8 cellular contexts compared by ENCODE assay signal in the genomic region with DNA sequence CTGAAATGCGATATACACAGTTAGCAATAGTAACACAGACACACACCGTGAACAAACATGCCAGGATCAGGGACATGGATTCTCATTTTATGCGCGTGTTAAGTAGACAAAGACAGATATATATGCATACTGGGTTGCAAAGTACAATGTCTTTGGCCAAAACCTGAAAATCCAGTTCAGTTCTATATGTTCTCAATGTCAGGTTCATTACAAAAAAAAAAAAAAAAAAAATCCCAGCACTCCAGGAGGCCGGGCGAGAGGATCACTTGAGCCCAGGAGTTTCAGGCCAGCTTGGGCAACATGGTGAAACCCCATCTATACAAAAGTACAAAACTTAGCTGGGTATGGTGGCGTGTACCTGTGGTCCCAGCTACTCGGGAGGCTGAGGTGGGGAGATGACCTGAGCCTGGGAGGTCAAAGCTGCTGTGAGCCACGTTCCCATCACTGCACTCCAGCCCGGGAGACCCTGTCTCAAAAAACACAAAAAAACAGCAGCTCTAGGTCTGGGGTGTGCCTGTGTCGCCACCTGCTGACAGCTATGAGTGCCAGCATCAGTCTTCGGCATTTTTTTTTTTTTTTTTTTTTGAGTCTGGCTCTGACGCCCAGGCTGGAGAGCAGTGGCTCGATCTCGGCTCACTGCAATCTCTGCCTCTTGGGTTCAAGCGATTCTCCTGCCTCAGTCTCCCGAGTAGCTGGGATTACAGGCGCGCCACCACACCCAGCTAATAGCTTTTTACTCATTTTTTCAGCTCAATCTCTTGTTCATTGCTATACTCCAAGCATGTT. TPM values are rescaled to one million over a fixed set of nuclear protein-coding genes. Genes with fewer than 3 reads are reported as not detected.
DNase-seq lines count a peak whose midpoint lies in the region; ATAC-seq and TF ChIP-seq lines count a peak whose summit lies in the region.

No MANE protein-coding gene starts in this region.

- H3K18ac ChIP-seq in IMR-90 (ENCODE audit: low read depth, low read length) (0 out of 2 replicates have a peak overlapping the region, but pooled peaks have one; percentile 25), trophoblast cell (ENCODE audit: low read length) (peak overlapping the region; percentile 49)

- peak overlapping the region; percentile 56; the same call in 1 of the 2 replicates for H3K27ac ChIP-seq in IMR-90 (ENCODE audit: insufficient read depth, low read length)
- H3K27ac ChIP-seq in PC-3 (ENCODE audit: low read length) = no peak overlapping the region
- H3K27ac ChIP-seq in trophoblast cell (ENCODE audit: low read depth, low read length) = no peak overlapping the region

- no peaks in the 10 kb centered on the region for H3F3A ChIP-seq in PC-3 (ENCODE audit: low read length, unreplicated experiment)

- intact Hi-C loops in Caco-2 (cut with micrococcal nuclease; ENCODE audit: unreplicated experiment) (loop anchor here (1.0 kb wide), 1 partner anchor 83 kb away; no protein-coding TSS in a partner anchor), IMR-90 (cut with micrococcal nuclease) (loop anchor here (1.0 kb wide), 2 partner anchors 52 to 83 kb away; partner anchors contain the start of gene SLC1A5), PC-3 (cut with micrococcal nuclease) (loop anchor here (2.0 kb wide), 1 partner anchor 84 kb away; no protein-coding TSS in a partner anchor)

- no peaks in the 10 kb centered on the region for H3K27me3 Mint-ChIP-seq in Caco-2 (ENCODE audit: insufficient read depth, unreplicated experiment)

- H3K27ac Mint-ChIP-seq in Caco-2 (ENCODE audit: unreplicated experiment) = peak overlapping the region; percentile 45

- no peak overlapping the region for H3K4me3 Mint-ChIP-seq in Caco-2 (ENCODE audit: unreplicated experiment)

- peaks cover 17% of the 10 kb centered on the region for H3K4me1 ChIP-seq in Caco-2
- H3K4me1 ChIP-seq in IMR-90 (ENCODE audit: control insufficient read depth, insufficient read depth, low read length) = peaks cover 7% of the 10 kb centered on the region
- no peaks in the 10 kb centered on the region for H3K4me1 ChIP-seq in PC-3 (ENCODE audit: insufficient read depth, low read length)
- H3K4me1 ChIP-seq in trophoblast cell (ENCODE audit: control insufficient read depth in 1 of 2, insufficient read depth in 2 of 2, low read length in 2 of 2) = peaks cover 20 to 26% of the 10 kb centered on the region in 2 experiments

- ATAC-seq in IMR-90 (ENCODE audit: low read depth) (peak; percentile 68), PC-3 (peak; percentile 33; the same call in 1 of the 2 replicates), GM18511 (IDR thresholded peaks at IDR 0.05; ENCODE audit: unreplicated experiment) (no peak), GM18867 (IDR thresholded peaks at IDR 0.05; ENCODE audit: unreplicated experiment) (no peak)

- peak; percentile 88 for TF ChIP-seq RAD21 in IMR-90 (IDR thresholded peaks at IDR 0.05; ENCODE audit: low read length)

- H3K56ac ChIP-seq in IMR-90 (ENCODE audit: extremely low read depth, insufficient read depth, low read length) = no peak overlapping the region

- H2AK9ac ChIP-seq in IMR-90 (replicated peaks; ENCODE audit: low read depth, low read length, poor library complexity) = peak overlapping the region; percentile 63

- H3K4me3 ChIP-seq in Caco-2 (ENCODE audit: low read depth, low read length) = no peak overlapping the region
- no peak overlapping the region for H3K4me3 ChIP-seq in IMR-90 (ENCODE audit: insufficient read depth, low read depth, low read length)
- no peak overlapping the region for H3K4me3 ChIP-seq in PC-3 (ENCODE audit: low read length)
- no peak overlapping the region for H3K4me3 ChIP-seq in trophoblast cell (ENCODE audit: low read depth, low read length)

- H3K79me2 ChIP-seq in PC-3 (ENCODE audit: low read length) (no peaks in the 10 kb centered on the region), trophoblast cell (ENCODE audit: control insufficient read depth, insufficient read depth, low read length, poor library complexity) (no peaks in the 10 kb centered on the region)

- H3K4me1 Mint-ChIP-seq in Caco-2 (ENCODE audit: low read depth, unreplicated experiment) = peaks cover 26% of the 10 kb centered on the region

- H4K20me1 ChIP-seq in IMR-90 (ENCODE audit: insufficient read depth, low read length) (peaks cover 25% of the 10 kb centered on the region), PC-3 (ENCODE audit: low read length) (no peaks in the 10 kb centered on the region)

- H4K5ac ChIP-seq in IMR-90 (ENCODE audit: low read depth, low read length) = no peak overlapping the region

- peak overlapping the region; percentile 47 for H2BK12ac ChIP-seq in trophoblast cell (ENCODE audit: low read length)

- WGBS in IMR-90 (ENCODE audit: extremely low coverage in 2 of 2, insufficient read length in 1 of 2), 2 experiments = 0% methylated on average over 2 of the region's 19 CpGs; no CpG with 5 or more reads in 1 of the 2 experiments
- WGBS in trophoblast cell (ENCODE audit: extremely low coverage, insufficient coverage, insufficient read length) = no CpG with 5 or more reads among the region's 19 CpGs

- H3K9me1 ChIP-seq in IMR-90 (ENCODE audit: insufficient read depth, low read length) = 0 out of 2 replicates have a peak, but pooled peaks cover 3% of the 10 kb centered on the region

- H3K79me1 ChIP-seq in IMR-90 (ENCODE audit: low read depth in 1 of 2, low read length in 2 of 2) (peaks cover 10 to 56% of the 10 kb centered on the region in 2 experiments), trophoblast cell (ENCODE audit: low read length) (peaks cover 17% of the 10 kb centered on the region)

- 0 out of 2 replicates have a peak overlapping the region, but pooled peaks have one; percentile 45 for H2BK20ac ChIP-seq in IMR-90 (ENCODE audit: low read depth, low read length)

- TF ChIP-seq CTCF in Caco-2 (IDR thresholded peaks at IDR 0.05; ENCODE audit: insufficient read depth in 1 of 2, low read depth in 1 of 2, low read length in 1 of 2, severe bottlenecking in 1 of 2, unreplicated experiment in 1 of 2) (peak; percentile 91 to 94), IMR-90 (conservative IDR thresholded peaks at IDR 0.05; ENCODE audit: low read depth, low read length) (peak; percentile 90), PC-3 (conservative IDR thresholded peaks at IDR 0.05; ENCODE audit: low read depth, low read length) (peak; percentile 78)

- H3K9ac ChIP-seq in IMR-90 (ENCODE audit: low read depth, low read length) (no peak overlapping the region), PC-3 (ENCODE audit: low read length) (no peak overlapping the region), trophoblast cell (ENCODE audit: low read length) (peak overlapping the region; percentile 20)

- DNase-seq in Caco-2 (peak; percentile 68 to 69), IMR-90 (peak; percentile 70), PC-3 (peak; percentile 51), glomerular visceral epithelial cell (ENCODE audit: extremely low spot score) (peak; percentile 67), trophoblast cell (peak in 1 of 2 donors; percentile 74)
- peak; percentile 84 for DNase-seq in activated effector memory CD4-positive, alpha-beta T cell treated with anti-CD3 and anti-CD28 coated beads, Interleukin-2, amount 50 U/mL, for 16 hours

- H2BK15ac ChIP-seq in IMR-90 (ENCODE audit: low read depth, low read length) = no peak overlapping the region

- no peak overlapping the region for H4K91ac ChIP-seq in IMR-90 (ENCODE audit: insufficient read depth, low read depth, low read length)
- no peak overlapping the region for H4K91ac ChIP-seq in trophoblast cell (ENCODE audit: low read depth, low read length)

- H3K27me3 ChIP-seq in Caco-2 (replicated peaks; ENCODE audit: control insufficient read depth, insufficient read depth, low read length) (no peaks in the 10 kb centered on the region), IMR-90 (ENCODE audit: control insufficient read depth, insufficient read depth, low read length) (no peaks in the 10 kb centered on the region), PC-3 (ENCODE audit: low read length) (no peaks in the 10 kb centered on the region), trophoblast cell (ENCODE audit: insufficient read depth, low read length) (no peaks in the 10 kb centered on the region)

- no peak for TF ChIP-seq POLR2A in IMR-90 (IDR thresholded peaks at IDR 0.05; ENCODE audit: low read depth, low read length)

- in situ Hi-C loops in IMR-90 (cut with MboI; ENCODE audit: low sequenced_read_pairs) = loop anchor here (5.0 to 10.0 kb wide), 2 partner anchors 56 to 83 kb away; partner anchors contain the start of gene SLC1A5

- H2AFZ ChIP-seq in IMR-90 (replicated peaks; ENCODE audit: low read length, poor library complexity) (no peak overlapping the region), PC-3 (ENCODE audit: low read length) (no peak overlapping the region), trophoblast cell (ENCODE audit: insufficient read depth, low read length, poor library complexity) (no peak overlapping the region)

- H3K9me3 ChIP-seq in Caco-2 (no peaks in the 10 kb centered on the region), IMR-90 (ENCODE audit: control insufficient read depth, insufficient read depth, low read length) (no peaks in the 10 kb centered on the region), PC-3 (ENCODE audit: low read length) (no peaks in the 10 kb centered on the region), trophoblast cell (ENCODE audit: insufficient read depth, low read depth, low read length) (no peaks in the 10 kb centered on the region)

- H2BK120ac ChIP-seq in IMR-90 (ENCODE audit: low read depth, low read length) (peak overlapping the region; percentile 36; the same call in 1 of the 2 replicates), trophoblast cell (ENCODE audit: insufficient read depth, low read length, poor library complexity) (no peak overlapping the region)

- dilution Hi-C loops in IMR-90 (cut with HindIII; ENCODE audit: low sequenced_read_pairs, unreplicated experiment) = no loop called here

- H2AK5ac ChIP-seq in IMR-90 (ENCODE audit: low read depth, low read length) (peak overlapping the region; percentile 91), trophoblast cell (ENCODE audit: low read length) (no peak overlapping the region)

- no TSS peak for BruUV-seq in Caco-2 (replicated peaks; lab: Mats Ljungman, UMichigan)
- no TSS peak for BruUV-seq in IMR-90 (replicated peaks; lab: Mats Ljungman, UMichigan)
- BruUV-seq in PC-3 (replicated peaks; lab: Mats Ljungman, UMichigan) = no TSS peak

- 0 out of 2 replicates have a peak overlapping the region, but pooled peaks have one; percentile 36 for H3K14ac ChIP-seq in IMR-90 (replicated peaks; ENCODE audit: low read depth, low read length)
- no peak overlapping the region for H3K14ac ChIP-seq in trophoblast cell (ENCODE audit: low read length)

- H4K8ac ChIP-seq in IMR-90 (ENCODE audit: low read depth in 2 of 2, low read length in 2 of 2) (peak overlapping the region in 1 of 2 experiments; percentile 61; a peak in 2 of 4 replicates), trophoblast cell (ENCODE audit: low read depth, low read length) (no peak overlapping the region)

- H3K4me2 ChIP-seq in IMR-90 (ENCODE audit: low read depth, low read length) (no peak overlapping the region), PC-3 (ENCODE audit: low read length) (no peak overlapping the region), trophoblast cell (ENCODE audit: low read length) (no peak overlapping the region)

- H3K23ac ChIP-seq in IMR-90 (ENCODE audit: low read depth, low read length) = peak overlapping the region; percentile 74; the same call in 1 of the 2 replicates
- H3K23ac ChIP-seq in trophoblast cell (ENCODE audit: low read length) = no peak overlapping the region

- H3K36me3 Mint-ChIP-seq in Caco-2 (ENCODE audit: insufficient read depth, unreplicated experiment) = peaks cover 83% of the 10 kb centered on the region

- no peaks in the 10 kb centered on the region for H3K9me2 ChIP-seq in PC-3 (replicated peaks; ENCODE audit: low read length)

- H3K9me3 Mint-ChIP-seq in Caco-2 (ENCODE audit: unreplicated experiment) = no peaks in the 10 kb centered on the region

- H3K4ac ChIP-seq in IMR-90 (ENCODE audit: low read depth, low read length) (peak overlapping the region; percentile 79), trophoblast cell (ENCODE audit: low read depth, low read length) (no peak overlapping the region)

- H2BK5ac ChIP-seq in IMR-90 (ENCODE audit: low read depth, low read length, poor library complexity, severe bottlenecking) (peak overlapping the region; percentile 63), trophoblast cell (ENCODE audit: low read depth, low read length, poor library complexity) (no peak overlapping the region)

- CTCF ChIA-PET in Caco-2 (lab: Charles Lee) = interaction anchor here (0.6 to 1.7 kb wide), 24 partner anchors 9 to 478 kb away, joined by 3 to 18 read pairs (median 4); partner anchors contain the start of genes AP2S1 and ARHGAP35
- CTCF ChIA-PET in IMR-90 (lab: Yijun Ruan, JAX) = interaction anchor here (0.6 to 2.4 kb wide), 21 partner anchors 10 to 688 kb away, joined by 3 to 16 read pairs (median 4); partner anchors contain the start of gene SLC1A5
- CTCF ChIA-PET in PC-3 (lab: Charles Lee) = interaction anchor here (0.6 to 1.0 kb wide), 9 partner anchors 10 to 90 kb away, joined by 3 to 13 read pairs (median 4); no protein-coding TSS in a partner anchor

- POLR2A ChIA-PET in Caco-2 (lab: Charles Lee) (interaction anchor here (0.5 to 1.0 kb wide), 8 partner anchors 10 to 126 kb away, joined by 3 to 10 read pairs (median 6); partner anchors contain the start of genes AP2S1 and SLC1A5), IMR-90 (lab: Charles Lee; ENCODE audit: unreplicated experiment) (interaction anchor here (0.5 to 0.6 kb wide), 3 partner anchors 56 to 176 kb away, joined by 3 to 11 read pairs (median 4); no protein-coding TSS in a partner anchor), PC-3 (lab: Charles Lee; ENCODE audit: unreplicated experiment) (interaction anchor here (0.6 kb wide), 1 partner anchor 12 kb away, joined by 5 read pairs; no protein-coding TSS in a partner anchor)

- H4K12ac ChIP-seq in trophoblast cell (ENCODE audit: low read depth, low read length) = no peak overlapping the region

- H3K36me3 ChIP-seq in Caco-2 (ENCODE audit: control insufficient read depth, insufficient read depth, low read length) = peaks cover 1% of the 10 kb centered on the region; the same call in 1 of the 2 replicates
- H3K36me3 ChIP-seq in IMR-90 (ENCODE audit: control insufficient read depth, insufficient read depth, low read length) = peaks cover 40% of the 10 kb centered on the region
- peaks cover 17% of the 10 kb centered on the region; the same call in 1 of the 2 replicates for H3K36me3 ChIP-seq in PC-3 (ENCODE audit: low read depth, low read length)
- H3K36me3 ChIP-seq in trophoblast cell (ENCODE audit: control insufficient read depth in 1 of 2, insufficient read depth in 2 of 2, low read length in 2 of 2) = peaks cover 54 to 64% of the 10 kb centered on the region in 2 experiments

RNA-seq across cellular contexts. Expression of gene AP2S1, which starts 10.3 kb away (rescaled TPM):
- total RNA-seq in Caco-2 (2022) = 211 and 234 TPM in 2 replicates
- 134 and 144 TPM in 2 replicates for total RNA-seq in IMR-90 (2012; rRNA removed)
- polyA plus RNA-seq in IMR-90 (2012; rRNA removed) = 274 and 374 TPM in 2 replicates
- polyA plus RNA-seq in IMR-90 (2012; cell fraction: cytosol; rRNA removed) = 459 and 604 TPM in 2 replicates
- 129 and 153 TPM in 2 replicates for polyA plus RNA-seq in IMR-90 (2012; cell fraction: nucleus; rRNA removed; ENCODE audit: low replicate concordance)
- 245 and 330 TPM in 2 replicates for total RNA-seq in PC-3 (2014; rRNA removed)
- 234 TPM in 2 replicates for polyA plus RNA-seq in trophoblast cell (2013)

RNA-seq across cellular contexts. Expression of gene ARHGAP35, which starts 20.4 kb away (rescaled TPM):
- total RNA-seq in Caco-2 (2022) (81.7 and 85.9 TPM in 2 replicates), IMR-90 (2012; rRNA removed) (28.9 and 29.0 TPM in 2 replicates), PC-3 (2014; rRNA removed) (23.6 and 31.2 TPM in 2 replicates)
- 16.4 and 18.7 TPM in 2 replicates for polyA plus RNA-seq in IMR-90 (2012; rRNA removed)
- 10.3 and 12.5 TPM in 2 replicates for polyA plus RNA-seq in IMR-90 (2012; cell fraction: cytosol; rRNA removed)
- polyA plus RNA-seq in IMR-90 (2012; cell fraction: nucleus; rRNA removed; ENCODE audit: low replicate concordance) = 17.8 and 19.1 TPM in 2 replicates
- polyA plus RNA-seq in trophoblast cell (2013) = 22.3 and 23.6 TPM in 2 replicates

RNA-seq across cellular contexts. Expression of gene SLC1A5, which starts 52.0 kb away (rescaled TPM):
- total RNA-seq in Caco-2 (2022) (497 and 512 TPM in 2 replicates), IMR-90 (2012; rRNA removed) (105 and 142 TPM in 2 replicates), PC-3 (2014; rRNA removed) (97.4 and 117 TPM in 2 replicates)
- polyA plus RNA-seq in IMR-90 (2012; rRNA removed) = 155 and 171 TPM in 2 replicates
- 117 and 213 TPM in 2 replicates for polyA plus RNA-seq in IMR-90 (2012; cell fraction: cytosol; rRNA removed)
- 88.4 and 128 TPM in 2 replicates for polyA plus RNA-seq in IMR-90 (2012; cell fraction: nucleus; rRNA removed; ENCODE audit: low replicate concordance)
- 134 and 139 TPM in 2 replicates for polyA plus RNA-seq in trophoblast cell (2013)

Comparison
In these comparisons a context has a peak if more than half of its experiments do, and no peak if none do; other contexts are left out.
1. ATAC-seq: peak in IMR-90 (single experiment) and PC-3 (single experiment); none in GM18511 (single experiment) and GM18867 (single experiment).
2. Peak in every context shown above with its lines, with median percentiles within 50 percentile points of each other: CTCF ChIP-seq.